In the genomic region with DNA sequence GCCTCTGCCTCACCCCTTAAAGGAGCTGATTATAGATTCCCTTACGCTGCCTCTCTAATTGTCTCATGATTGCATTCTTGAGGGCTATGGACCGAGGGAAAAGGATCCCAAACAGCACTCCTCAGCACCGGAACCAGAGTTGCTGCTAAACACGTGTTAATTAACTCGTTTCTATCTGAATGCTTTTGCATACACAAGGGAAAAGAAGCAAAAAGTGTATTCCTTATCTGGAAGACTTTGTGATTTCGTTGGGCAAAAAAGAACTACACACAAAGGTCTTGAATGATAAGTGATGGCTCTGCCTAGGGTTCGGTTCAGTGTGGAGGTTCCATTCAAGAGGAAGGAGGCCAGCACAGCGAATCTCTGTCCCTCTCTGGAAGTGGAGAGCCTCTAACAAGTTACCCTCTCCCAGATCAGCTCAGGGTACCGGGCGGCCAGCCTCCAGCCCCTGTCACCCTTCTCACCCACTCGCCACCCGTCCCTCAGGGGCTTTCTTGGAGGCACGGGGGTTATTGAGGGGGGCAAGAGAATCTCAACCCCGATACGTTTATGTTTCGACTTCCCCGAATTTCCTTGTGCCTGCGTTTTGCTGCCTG, we compare ENCODE assay signal across 8 cellular contexts. TPM values are rescaled to one million over a fixed set of nuclear protein-coding genes. Genes with fewer than 3 reads are reported as not detected.
DNase-seq lines count a peak whose midpoint lies in the region; ATAC-seq and TF ChIP-seq lines count a peak whose summit lies in the region.

No MANE protein-coding gene starts in this region.

- H3K27ac ChIP-seq in PC-9: peak overlapping the region; percentile 41
- peak overlapping the region; percentile 97 to 99 for H3K27ac ChIP-seq in coronary artery
- peak overlapping the region; percentile 97 for H3K27ac ChIP-seq in muscle layer of colon (ENCODE audit: low read depth, low read length)

- CTCF ChIA-PET in PC-9 (lab: Charles Lee): no interaction called here

- POLR2A ChIA-PET in PC-9 (lab: Charles Lee; ENCODE audit: unreplicated experiment): interaction anchor here (0.6 to 0.7 kb wide), 3 partner anchors 21 to 35 kb away, joined by 3 to 8 read pairs (median 6); a partner anchor contains a TSS

- H3K27ac Mint-ChIP-seq in T-helper 1 cell treated with Interleukin-12 subunit alpha and Interleukin-12 subunit beta and Interleukin-4 antibody, amounts not matched to agents 30 μg/mL and 1 μg/mL, for 36 hours: peak overlapping the region; percentile 94

- H3K9me3 Mint-ChIP-seq in T-helper 1 cell treated with Interleukin-12 subunit alpha and Interleukin-12 subunit beta and Interleukin-4 antibody, amounts not matched to agents 30 μg/mL and 1 μg/mL, for 36 hours: no peaks in the 10 kb centered on the region

- H3K4me1 Mint-ChIP-seq in T-helper 1 cell treated with Interleukin-12 subunit alpha and Interleukin-12 subunit beta and Interleukin-4 antibody, amounts not matched to agents 30 μg/mL and 1 μg/mL, for 36 hours (ENCODE audit: low read depth): peaks cover 34% of the 10 kb centered on the region

- H3K4me3 Mint-ChIP-seq in T-helper 1 cell treated with Interleukin-12 subunit alpha and Interleukin-12 subunit beta and Interleukin-4 antibody, amounts not matched to agents 30 μg/mL and 1 μg/mL, for 36 hours: peak overlapping the region; percentile 97

- peak overlapping the region; percentile 88 for H3K9ac ChIP-seq in muscle layer of colon (ENCODE audit: low read length)

- H3F3A ChIP-seq in PC-9 (ENCODE audit: insufficient read depth, low read depth): peaks cover 49% of the 10 kb centered on the region; the same call in 1 of the 2 replicates

- H3K36me3 Mint-ChIP-seq in T-helper 1 cell treated with Interleukin-12 subunit alpha and Interleukin-12 subunit beta and Interleukin-4 antibody, amounts not matched to agents 30 μg/mL and 1 μg/mL, for 36 hours (ENCODE audit: low read depth): no peaks in the 10 kb centered on the region

- H3K9me3 ChIP-seq in PC-9 (ENCODE audit: insufficient read depth, low read depth): no peaks in the 10 kb centered on the region
- H3K9me3 ChIP-seq in muscle layer of colon (ENCODE audit: low read length): no peaks in the 10 kb centered on the region

- no peaks in the 10 kb centered on the region for H3K9me2 ChIP-seq in PC-9 (ENCODE audit: insufficient read depth)

- ATAC-seq in GM21619 (IDR thresholded peaks at IDR 0.05; ENCODE audit: unreplicated experiment): no peak

- no peaks in the 10 kb centered on the region for H3K27me3 ChIP-seq in PC-9 (ENCODE audit: insufficient read depth, low read depth)
- H3K27me3 ChIP-seq in muscle layer of colon (ENCODE audit: control insufficient read depth in 1 of 2, insufficient read depth in 2 of 2, low read length in 2 of 2): no peaks in the 10 kb centered on the region

- H3K27me3 Mint-ChIP-seq in T-helper 1 cell treated with Interleukin-12 subunit alpha and Interleukin-12 subunit beta and Interleukin-4 antibody, amounts not matched to agents 30 μg/mL and 1 μg/mL, for 36 hours (ENCODE audit: low read depth): no peaks in the 10 kb centered on the region

- H3K36me3 ChIP-seq in PC-9 (ENCODE audit: low read depth) (no peaks in the 10 kb centered on the region), muscle layer of colon (ENCODE audit: insufficient read depth, low read length) (no peaks in the 10 kb centered on the region)

- peaks cover 33% of the 10 kb centered on the region for H3K79me2 ChIP-seq in PC-9 (ENCODE audit: low read depth)

- peaks cover 49% of the 10 kb centered on the region for H3K4me1 ChIP-seq in PC-9 (replicated peaks; ENCODE audit: insufficient read depth)
- peaks cover 47% of the 10 kb centered on the region for H3K4me1 ChIP-seq in muscle layer of colon (ENCODE audit: insufficient read depth, low read length)

- DNase-seq in T-helper 1 cell (no peak), PC-9 (no peak), coronary artery (ENCODE audit: low spot score) (no peak), COLO829 (ENCODE audit: low spot score) (no peak), NCI-H1436 treated with DMSO at 0.1 percent for 48 hours (lab: John Stamatoyannopoulos, UW) (no peak)

- peak overlapping the region; percentile 93 for H3K4me2 ChIP-seq in PC-9

- TF ChIP-seq CTCF in PC-9 (conservative IDR thresholded peaks at IDR 0.05) (no peak), coronary artery (IDR thresholded peaks at IDR 0.05) (no peak)

- TSS peak; percentile 61 for BruUV-seq in PC-9 (replicated peaks; lab: Mats Ljungman, UMichigan)

- peak overlapping the region; percentile 82 for H3K4me3 ChIP-seq in PC-9
- H3K4me3 ChIP-seq in coronary artery: peak overlapping the region; percentile 84
- peak overlapping the region; percentile 94 to 97 for H3K4me3 ChIP-seq in muscle layer of colon (ENCODE audit: low read depth in 1 of 2, low read length in 2 of 2)

- H2AFZ ChIP-seq in PC-9: peak overlapping the region; percentile 79

- H4K20me1 ChIP-seq in PC-9 (ENCODE audit: insufficient read depth): peaks cover 6% of the 10 kb centered on the region

- intact Hi-C loops in PC-9 (cut with micrococcal nuclease; ENCODE audit: unreplicated experiment): loop anchor here (1.0 kb wide), 6 partner anchors 20 to 168 kb away; a partner anchor contains a TSS

RNA-seq across cellular contexts. Expression of a gene that starts 0.5 kb away (rescaled TPM):
- total RNA-seq in PC-9 (2021): 199 and 245 TPM in 2 replicates

RNA-seq across cellular contexts. Expression of a gene that starts 1.2 kb away (rescaled TPM):
- total RNA-seq in PC-9 (2021): 45.7 and 58.4 TPM in 2 replicates

RNA-seq across cellular contexts. Expression of a gene that starts 10.5 kb away (rescaled TPM):
- total RNA-seq in PC-9 (2021): 7.6 and 10.5 TPM in 2 replicates

RNA-seq across cellular contexts. Expression of a gene that starts 21.7 kb away (rescaled TPM):
- total RNA-seq in PC-9 (2021): 104 and 126 TPM in 2 replicates

RNA-seq across cellular contexts. Expression of a gene that starts 24.4 kb away (rescaled TPM):
- 87.8 and 99.3 TPM in 2 replicates for total RNA-seq in PC-9 (2021)

Comparison
In these comparisons a context has a peak if more than half of its experiments do, and no peak if none do; other contexts are left out.
1. H3K27ac ChIP-seq: peak in every context shown above with its lines; median percentile 98 in coronary artery; 97 in muscle layer of colon; 41 in PC-9.